ENCODE assay signal across 8 cellular contexts in the genomic region with DNA sequence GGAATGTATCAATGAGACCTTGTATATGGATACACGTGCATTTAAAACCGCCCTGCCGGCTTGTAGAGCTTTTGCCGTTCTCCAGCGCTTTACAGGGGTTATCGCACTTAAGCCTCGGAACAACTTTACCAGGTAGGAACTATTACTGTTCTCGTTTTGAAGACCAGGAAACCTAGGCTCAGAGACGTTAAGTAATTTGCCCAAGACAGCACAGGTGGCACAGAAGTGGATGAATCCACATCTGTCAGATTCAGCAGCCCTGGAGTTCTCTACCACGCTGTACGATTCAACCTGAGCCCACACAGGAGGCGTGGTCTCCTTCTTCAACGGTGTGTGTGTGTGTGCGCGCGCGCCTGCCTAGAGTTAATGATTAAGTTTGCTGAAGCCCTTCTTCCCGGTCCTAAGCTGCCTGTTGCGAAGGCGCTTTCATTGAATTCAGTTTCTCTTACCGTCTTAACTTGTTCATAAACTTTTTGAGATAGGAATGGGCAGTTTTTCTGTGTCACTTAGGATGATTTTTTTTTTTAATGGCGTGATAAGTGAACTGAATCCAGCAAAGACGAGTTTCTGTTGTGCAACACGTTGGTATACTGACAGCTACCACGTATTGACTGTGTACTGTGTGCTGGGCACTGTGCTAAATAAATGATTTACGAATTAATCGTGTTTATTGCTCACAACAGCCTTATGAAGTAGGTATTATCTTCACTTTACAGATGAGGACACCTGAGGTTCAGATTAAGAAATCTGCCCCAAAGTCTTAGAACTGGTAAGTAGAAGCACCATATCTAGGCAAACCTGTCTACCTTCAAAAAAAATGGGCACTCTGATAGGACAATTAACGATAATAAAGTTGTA.
DNase-seq lines count a peak whose midpoint lies in the region; FAIRE-seq and TF ChIP-seq lines count a peak whose summit lies in the region.

No MANE protein-coding gene starts in this region.

- H3K36me3 Mint-ChIP-seq in glutamatergic neuron (ENCODE audit: unreplicated experiment), result no peaks in the 10 kb centered on the region

- peak overlapping the region; percentile 97 for H3K27ac Mint-ChIP-seq in glutamatergic neuron (ENCODE audit: unreplicated experiment)

- no peak overlapping the region for H2BK5ac ChIP-seq in trophoblast cell (ENCODE audit: low read depth, low read length, poor library complexity)

- H2BK12ac ChIP-seq in trophoblast cell (ENCODE audit: low read length), result no peak overlapping the region

- H3K14ac ChIP-seq in trophoblast cell (ENCODE audit: low read length), result no peak overlapping the region

- H3K9ac ChIP-seq in trophoblast cell (ENCODE audit: low read length), result peak overlapping the region; percentile 52

- H3K18ac ChIP-seq in trophoblast cell (ENCODE audit: low read length), result no peak overlapping the region

- no peak overlapping the region for H3K4ac ChIP-seq in trophoblast cell (ENCODE audit: low read depth, low read length)

- peak; percentile 89 to 90 for DNase-seq in HAP-1 (ENCODE audit: low spot score in 2 of 2)
- DNase-seq in M059J (ENCODE audit: low read depth), result peak; percentile 87
- peak; percentile 69 for DNase-seq in SHP77 treated with DMSO at 0.1 percent for 48 hours (lab: John Stamatoyannopoulos, UW)
- DNase-seq in activated gamma-delta T cell treated with Interleukin-2 at 50 U/mL for 16 hours, result peak; percentile 60
- peak; percentile 36 for DNase-seq in glutamatergic neuron
- DNase-seq in trophoblast cell, result peak; percentile 85
- peak; percentile 48 for DNase-seq in urothelium cell line (ENCODE audit: low spot score)

- FAIRE-seq in G401.6 (lab: Jason Lieb, UNC) (peak; percentile 70), urothelium cell line (lab: Jason Lieb, UNC) (no peak)

- H3K36me3 ChIP-seq in HAP-1 (replicated peaks) (no peaks in the 10 kb centered on the region; the same call in none of the 2 replicates), trophoblast cell (ENCODE audit: control insufficient read depth in 1 of 2, insufficient read depth in 2 of 2, low read length in 2 of 2) (no peaks in the 10 kb centered on the region)

- in situ Hi-C loops in HAP-1 (cut with MboI; ENCODE audit: low sequenced_read_pairs), result loop anchor here (25.0 kb wide), 1 partner anchor 455 kb away; no protein-coding TSS in a partner anchor

- H3K4me1 Mint-ChIP-seq in glutamatergic neuron (ENCODE audit: low read depth, unreplicated experiment), result peaks cover 12% of the 10 kb centered on the region

- H3K9me3 Mint-ChIP-seq in glutamatergic neuron (ENCODE audit: unreplicated experiment), result peaks cover 15% of the 10 kb centered on the region

- H4K91ac ChIP-seq in trophoblast cell (ENCODE audit: low read depth, low read length), result peak overlapping the region; percentile 4

- H2BK120ac ChIP-seq in trophoblast cell (ENCODE audit: insufficient read depth, low read length, poor library complexity), result no peak overlapping the region

- H4K8ac ChIP-seq in trophoblast cell (ENCODE audit: low read depth, low read length), result peak overlapping the region; percentile 13

- TF ChIP-seq CTCF in glutamatergic neuron (IDR thresholded peaks at IDR 0.05; ENCODE audit: partially characterized antibody, unreplicated experiment), result no peak

- H2AFZ ChIP-seq in trophoblast cell (ENCODE audit: insufficient read depth, low read length, poor library complexity), result peak overlapping the region; percentile 48

- peaks cover 16% of the 10 kb centered on the region for H3K79me2 ChIP-seq in trophoblast cell (ENCODE audit: control insufficient read depth, insufficient read depth, low read length, poor library complexity)

- H3K4me3 ChIP-seq in HAP-1 (peak overlapping the region; percentile 93), trophoblast cell (ENCODE audit: low read depth, low read length) (peak overlapping the region; percentile 68)

- no peaks in the 10 kb centered on the region for H3K27me3 ChIP-seq in HAP-1 (ENCODE audit: low read depth)
- H3K27me3 ChIP-seq in trophoblast cell (ENCODE audit: insufficient read depth, low read length), result no peaks in the 10 kb centered on the region

- peak overlapping the region; percentile 38 for H3K27ac ChIP-seq in trophoblast cell (ENCODE audit: low read depth, low read length)

- no peak overlapping the region for H2AK5ac ChIP-seq in trophoblast cell (ENCODE audit: low read length)

- no peak overlapping the region for H3K23ac ChIP-seq in trophoblast cell (ENCODE audit: low read length)

- peak overlapping the region; percentile 98 for H3K4me3 Mint-ChIP-seq in glutamatergic neuron (ENCODE audit: unreplicated experiment)

- peaks cover 8% of the 10 kb centered on the region for H3K79me1 ChIP-seq in trophoblast cell (ENCODE audit: low read length)

- H3K27me3 Mint-ChIP-seq in glutamatergic neuron (ENCODE audit: unreplicated experiment), result peaks cover 18% of the 10 kb centered on the region

- H4K12ac ChIP-seq in trophoblast cell (ENCODE audit: low read depth, low read length), result no peak overlapping the region

- H3K4me1 ChIP-seq in HAP-1 (peaks cover 17% of the 10 kb centered on the region), trophoblast cell (ENCODE audit: control insufficient read depth in 1 of 2, insufficient read depth in 2 of 2, low read length in 2 of 2) (no peaks in the 10 kb centered on the region)

- H3K9me3 ChIP-seq in HAP-1, result no peaks in the 10 kb centered on the region
- H3K9me3 ChIP-seq in trophoblast cell (ENCODE audit: insufficient read depth, low read depth, low read length), result no peaks in the 10 kb centered on the region

- peak overlapping the region; percentile 96 for H3K4me2 ChIP-seq in trophoblast cell (ENCODE audit: low read length)

- no CpG with 5 or more reads among the region's 28 CpGs for WGBS in trophoblast cell (ENCODE audit: extremely low coverage, insufficient coverage, insufficient read length)

Comparison
In these comparisons a context has a peak if more than half of its experiments do, and no peak if none do; other contexts are left out.
1. Peak in every context shown above with its lines: DNase-seq, H3K4me3 ChIP-seq and H3K27ac ChIP-seq.
2. DNase-seq: peak in every context shown above with its lines; median percentile 90 in HAP-1; 87 in M059J; 85 in trophoblast cell; 69 in SHP77 treated with DMSO at 0.1 percent for 48 hours; 60 in activated gamma-delta T cell treated with Interleukin-2 at 50 U/mL for 16 hours; 48 in urothelium cell line; 36 in glutamatergic neuron.